In the genomic region with DNA sequence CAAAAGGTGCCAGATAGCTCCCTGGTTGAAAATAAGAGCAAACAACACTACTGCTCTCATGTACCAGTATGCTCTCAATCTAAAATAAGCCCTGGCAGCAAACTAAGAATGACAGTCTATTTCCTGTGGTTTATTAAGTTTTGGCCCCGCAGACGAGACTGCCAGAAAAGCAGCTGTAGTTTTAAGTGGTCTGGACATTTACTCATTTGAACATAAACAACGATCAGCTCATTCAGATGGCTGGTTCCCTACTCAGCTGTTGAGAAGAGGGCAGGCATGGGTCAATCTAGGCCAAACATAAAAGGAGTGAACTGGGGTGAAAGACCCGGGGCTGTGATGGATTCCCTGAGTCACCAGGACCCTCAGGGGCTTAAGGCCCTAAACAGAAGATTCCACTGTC, we compare ENCODE assay signal across 15 cellular contexts. TPM values are rescaled to one million over a fixed set of nuclear protein-coding genes. Genes with fewer than 3 reads are reported as not detected.
A peak's percentile ranks its signal among the peaks of the same experiment; 100 is the strongest.
DNase-seq lines count a peak whose midpoint lies in the region; TF ChIP-seq lines count a peak whose summit lies in the region.
"Had no signal": no experiment of that assay in that cellular context is flagged by ENCODE, and none has a peak within 500 bp of the region (broad histone marks: within the 10 kb centered on the region; RNA-seq: fewer than 3 reads in every experiment).

No MANE protein-coding gene starts in this region.

- H3K27me3 ChIP-seq in SK-N-SH (ENCODE audit: insufficient read depth): peaks cover 27% of the 10 kb centered on the region
- H3K27me3 ChIP-seq in hepatocyte: peaks cover 34% of the 10 kb centered on the region
- H3K27me3 ChIP-seq in transverse colon: peaks cover 42% of the 10 kb centered on the region
- H3K27me3 ChIP-seq in tibial nerve: peaks cover 0 to 51% of the 10 kb centered on the region in 2 donors

- TF ChIP-seq EP300 in SK-N-SH (IDR thresholded peaks at IDR 0.05; ENCODE audit: borderline replicate concordance in 1 of 2, low read depth in 1 of 2, low read length in 1 of 2) (peak; percentile 19 to 98; a peak in 3 of 4 replicates), transverse colon (IDR thresholded peaks at IDR 0.05; ENCODE audit: low read depth) (no peak), tibial nerve (IDR thresholded peaks at IDR 0.05) (no peak)

- no peak overlapping the region; the same call in 1 of the 2 replicates for H3K4me2 ChIP-seq in SK-N-SH
- H3K4me2 ChIP-seq in hepatocyte: peak overlapping the region; percentile 16

- POLR2A ChIA-PET in SK-N-SH (lab: Yijun Ruan, JAX): interaction anchor here (0.7 to 1.5 kb wide), 5 partner anchors 18 to 30 kb away, joined by 3 to 14 read pairs (median 4); no protein-coding TSS in a partner anchor

- intact Hi-C loops in activated CD4-positive, alpha-beta T cell treated with anti-CD3 and anti-CD28 coated beads, Interleukin-2, amount 10 ng/mL, durations not matched to agents 24 days and 14 days (cut with micrococcal nuclease): loop anchor here (10.0 kb wide), 1 partner anchor 241 kb away; the partner anchor contains the start of gene CHN2
- intact Hi-C loops in transverse colon (cut with DNase I; ENCODE audit: low total_unique reads): no loop called here

- no peaks in the 10 kb centered on the region for H3K9me2 ChIP-seq in SK-N-SH
- H3K9me2 ChIP-seq in hepatocyte (replicated peaks; ENCODE audit: insufficient read depth): no peaks in the 10 kb centered on the region

- peak; percentile 23 for DNase-seq in activated CD4-positive, alpha-beta T cell treated with anti-CD3 and anti-CD28 coated beads, Interleukin-2, amount 10 ng/mL, durations not matched to agents 24 days and 14 days
- DNase-seq in activated CD4-positive, alpha-beta T cell treated with anti-CD3 and anti-CD28 coated beads, Interleukin-2, amount 50 U/mL, for 4 hours: no peak
- DNase-seq in SK-N-SH (peak; percentile 87), hepatocyte (ENCODE audit: low spot score) (no peak), transverse colon (no peak), tibial nerve (ENCODE audit: low spot score in 2 of 2) (no peak), SIG-M5 treated with dmso at 0.1 percent for 504 hours (lab: John Stamatoyannopoulos, UW; ENCODE audit: unreplicated experiment) (no peak), cortex of kidney (lab: John Stamatoyannopoulos, UW) (no peak)
- DNase-seq: amygdala, NCI-H1048, NCI-H524 treated with DMSO at 0.1 percent for 48 hours had no signal

- TF ChIP-seq POLR2A in transverse colon (IDR thresholded peaks at IDR 0.05) (no peak), tibial nerve (IDR thresholded peaks at IDR 0.05) (no peak)

- peaks cover 11 to 57% of the 10 kb centered on the region in 2 experiments for H3K4me1 ChIP-seq in SK-N-SH (ENCODE audit: control insufficient read depth in 1 of 2, insufficient read depth in 2 of 2, low read depth in 1 of 2, low read length in 1 of 2)
- peaks cover 30% of the 10 kb centered on the region for H3K4me1 ChIP-seq in hepatocyte (ENCODE audit: insufficient read depth)
- peaks cover 9 to 36% (median 30%) of the 10 kb centered on the region in 4 donors for H3K4me1 ChIP-seq in transverse colon
- H3K4me1 ChIP-seq in tibial nerve: peaks cover 0 to 35% (median 14%) of the 10 kb centered on the region in 4 donors

- H3K4me3 ChIP-seq in SK-N-SH (ENCODE audit: low read depth in 2 of 2, low read length in 1 of 2) (no peak overlapping the region; a peak in 1 of 4 replicates), hepatocyte (no peak overlapping the region), transverse colon (no peak overlapping the region), tibial nerve (no peak overlapping the region)
- H3K4me3 ChIP-seq: GM23338, SK-N-MC, thoracic aorta had no signal

- peaks cover 4% of the 10 kb centered on the region for H3K4me1 Mint-ChIP-seq in activated CD4-positive, alpha-beta T cell treated with anti-CD3 and anti-CD28 coated beads, Interleukin-2, amount 10 ng/mL, durations not matched to agents 24 days and 14 days

- no peaks in the 10 kb centered on the region for H4K20me1 ChIP-seq in SK-N-SH (ENCODE audit: insufficient read depth)
- H4K20me1 ChIP-seq in hepatocyte (ENCODE audit: insufficient read depth, poor library complexity, severe bottlenecking): no peaks in the 10 kb centered on the region

- no peak overlapping the region for H3K9ac ChIP-seq in SK-N-SH

- H3K9me3 ChIP-seq in SK-N-SH (no peaks in the 10 kb centered on the region), hepatocyte (ENCODE audit: low read depth) (no peaks in the 10 kb centered on the region), transverse colon (no peaks in the 10 kb centered on the region), tibial nerve (no peaks in the 10 kb centered on the region)
- H3K9me3 ChIP-seq: thoracic aorta had no signal

- H3K36me3 ChIP-seq in SK-N-SH (replicated peaks in 1 of 2; ENCODE audit: control insufficient read depth in 1 of 2, insufficient read depth in 2 of 2, low read length in 1 of 2) (no peaks in the 10 kb centered on the region), hepatocyte (replicated peaks; ENCODE audit: insufficient read depth, low read depth) (no peaks in the 10 kb centered on the region), transverse colon (no peaks in the 10 kb centered on the region), tibial nerve (no peaks in the 10 kb centered on the region)
- H3K36me3 ChIP-seq: thoracic aorta had no signal

- CTCF ChIA-PET in SK-N-SH (lab: Yijun Ruan, JAX): interaction anchor here (0.8 to 37.1 kb wide), 10 partner anchors 8 to 236 kb away, joined by 3 to 1040 read pairs (median 6); no protein-coding TSS in a partner anchor

- H2AFZ ChIP-seq in SK-N-SH (ENCODE audit: low read depth) (no peak overlapping the region), hepatocyte (no peak overlapping the region)
- H2AFZ ChIP-seq: GM23338 had no signal

- no peak overlapping the region for H3K27ac Mint-ChIP-seq in activated CD4-positive, alpha-beta T cell treated with anti-CD3 and anti-CD28 coated beads, Interleukin-2, amount 10 ng/mL, durations not matched to agents 24 days and 14 days
- H3K27ac Mint-ChIP-seq: GM23338, WTC11 had no signal

- H3K27ac ChIP-seq in SK-N-SH (ENCODE audit: low read depth in 2 of 2, low read length in 1 of 2): peak overlapping the region; percentile 35 to 100; a peak in 3 of 4 replicates
- no peak overlapping the region for H3K27ac ChIP-seq in hepatocyte
- H3K27ac ChIP-seq in transverse colon: peak overlapping the region in 3 of 4 donors; percentile 3 to 14 (median 14)
- no peak overlapping the region for H3K27ac ChIP-seq in tibial nerve
- H3K27ac ChIP-seq: SK-N-MC, thoracic aorta had no signal

- WGBS in SK-N-SH (ENCODE audit: low lambda C conversion rate): 2% methylated on average over 4 of the region's 4 CpGs
- 31% methylated on average over 4 of the region's 4 CpGs for WGBS in hepatocyte (ENCODE audit: low lambda C conversion rate, missing lambda C conversion rate)
- 55 to 58% methylated on average over 3 to 4 of the region's 4 CpGs for WGBS in transverse colon (ENCODE audit: low coverage in 1 of 2), 2 donors
- WGBS in tibial nerve, 2 donors: 25 to 27% methylated on average over 4 of the region's 4 CpGs

- H3K27me3 Mint-ChIP-seq in activated CD4-positive, alpha-beta T cell treated with anti-CD3 and anti-CD28 coated beads, Interleukin-2, amount 10 ng/mL, durations not matched to agents 24 days and 14 days: peaks cover 53% of the 10 kb centered on the region

- peaks cover 22% of the 10 kb centered on the region for H3F3A ChIP-seq in SK-N-SH (replicated peaks; ENCODE audit: insufficient read depth)

- H3K36me3 Mint-ChIP-seq in activated CD4-positive, alpha-beta T cell treated with anti-CD3 and anti-CD28 coated beads, Interleukin-2, amount 10 ng/mL, durations not matched to agents 24 days and 14 days (ENCODE audit: low read depth): no peaks in the 10 kb centered on the region
- H3K36me3 Mint-ChIP-seq: WTC11 had no signal

- no peaks in the 10 kb centered on the region for H3K79me2 ChIP-seq in SK-N-SH (ENCODE audit: insufficient read depth)
- H3K79me2 ChIP-seq in hepatocyte: no peaks in the 10 kb centered on the region

- TF ChIP-seq CTCF in SK-N-SH (IDR thresholded peaks at IDR 0.05) (no peak), hepatocyte (IDR thresholded peaks at IDR 0.05; ENCODE audit: poor library complexity) (no peak), transverse colon (IDR thresholded peaks at IDR 0.05) (no peak), tibial nerve (IDR thresholded peaks at IDR 0.05) (no peak)

- in situ Hi-C loops in transverse colon (cut with MboI; ENCODE audit: low pct_ligation_motif_present in 1 of 4, low pct_unique_long_range_greater_than_20kb in 1 of 4, low sequenced_read_pairs in 3 of 4): no loop called here

- no peaks in the 10 kb centered on the region for H3K9me3 Mint-ChIP-seq in activated CD4-positive, alpha-beta T cell treated with anti-CD3 and anti-CD28 coated beads, Interleukin-2, amount 10 ng/mL, durations not matched to agents 24 days and 14 days
- H3K9me3 Mint-ChIP-seq: GM23338, WTC11 had no signal

- peak; percentile 33 for TF ChIP-seq RAD21 in SK-N-SH (IDR thresholded peaks at IDR 0.05; ENCODE audit: low read length)

- H3K4me3 Mint-ChIP-seq in activated CD4-positive, alpha-beta T cell treated with anti-CD3 and anti-CD28 coated beads, Interleukin-2, amount 10 ng/mL, durations not matched to agents 24 days and 14 days: no peak overlapping the region
- H3K4me3 Mint-ChIP-seq: GM23338, WTC11 had no signal

TF ChIP-seq in SK-N-SH, 30 proteins besides CTCF, POLR2A, EP300 and RAD21 (continues in another document):
- TF ChIP-seq USF1 (IDR thresholded peaks at IDR 0.05; ENCODE audit: borderline replicate concordance, low read depth) (no peak), CHD2 (IDR thresholded peaks at IDR 0.05; ENCODE audit: low read length, partially characterized antibody) (peak; percentile 92), MAX (IDR thresholded peaks at IDR 0.05; ENCODE audit: low read depth) (no peak)

RNA-seq across cellular contexts. Expression of gene TRIL, which starts 4.5 kb away (rescaled TPM):
- 0.12 and 0.16 TPM in 2 replicates for total RNA-seq in activated CD4-positive, alpha-beta T cell treated with anti-CD3 and anti-CD28 coated beads, Interleukin-2, amount 10 ng/mL, durations not matched to agents 24 days and 14 days
- 0.18 and 0.28 TPM in 2 replicates for polyA plus RNA-seq in SK-N-SH (2012; rRNA removed)
- polyA plus RNA-seq in SK-N-SH (2012; cell fraction: cytosol; rRNA removed): 0.23 and 0.41 TPM in 2 replicates
- polyA plus RNA-seq in SK-N-SH (2012; cell fraction: nucleus; rRNA removed): 0.08 and 0.16 TPM in 2 replicates
- total RNA-seq in hepatocyte: 3.0 and 4.6 TPM in 2 replicates
- polyA plus RNA-seq in hepatocyte: 1.2 and 2.5 TPM in 2 replicates
- total RNA-seq in transverse colon: 1 to 10 TPM in 2 of 4 donors, under 1 TPM in 2; 0.79 to 3.0 (median 1.0) TPM
- 1 to 10 TPM; 1.2 to 2.8 (median 2.4) TPM for total RNA-seq in tibial nerve

Comparison
In these comparisons a context has a peak if more than half of its experiments do, and no peak if none do; other contexts are left out.
1. DNase-seq: peak in activated CD4-positive, alpha-beta T cell treated with anti-CD3 and anti-CD28 coated beads, Interleukin-2, amount 10 ng/mL, durations not matched to agents 24 days and 14 days (single experiment) and SK-N-SH (single experiment); none in activated CD4-positive, alpha-beta T cell treated with anti-CD3 and anti-CD28 coated beads, Interleukin-2, amount 50 U/mL, for 4 hours (0 of 2), hepatocyte (single experiment), transverse colon (single experiment), tibial nerve (0 of 2), SIG-M5 treated with dmso at 0.1 percent for 504 hours (single experiment) and cortex of kidney (single experiment).
2. H3K27ac ChIP-seq: peak in SK-N-SH (2 of 2) and transverse colon (3 of 4); none in hepatocyte (single experiment) and tibial nerve (0 of 4).